In genomic region chr7:157837561-157837960, GRCh38 we compare ENCODE assay signal across 16 cellular contexts.
A peak's percentile ranks its signal among the peaks of the same experiment; 100 is the strongest.
DNase-seq lines count a peak whose midpoint lies in the region; ATAC-seq and TF ChIP-seq lines count a peak whose summit lies in the region.
"Had no signal": no experiment of that assay in that cellular context is flagged by ENCODE, and none has a peak within 500 bp of the region (broad histone marks: within the 10 kb centered on the region; RNA-seq: fewer than 3 reads in every experiment).

No MANE protein-coding gene starts in this region.

- H3K9me3 Mint-ChIP-seq in stimulated activated memory B cell treated with anti-CD40 and anti-IgM and Interleukin-4, amounts not matched to agents 10 μg/mL and 1 μg/mL and 100 μg/mL, for 72 hours, result peaks cover 3% of the 10 kb centered on the region
- H3K9me3 Mint-ChIP-seq: CD4-positive, alpha-beta memory T cell; H9 had no signal

- H3K27ac ChIP-seq in left ventricle myocardium inferior (replicated peaks), result no peak overlapping the region
- no peak overlapping the region for H3K27ac ChIP-seq in neuronal stem cell (replicated peaks; ENCODE audit: low read length)
- H3K27ac ChIP-seq: BLaER1 had no signal

- H4K8ac ChIP-seq in neuronal stem cell (ENCODE audit: low read depth, low read length), result no peak overlapping the region

- no peaks in the 10 kb centered on the region for H3K79me1 ChIP-seq in neuronal stem cell (ENCODE audit: low read depth, low read length)

- H3K4me2 ChIP-seq in neuronal stem cell (ENCODE audit: insufficient read depth, low read length, poor library complexity, severe bottlenecking), result no peak overlapping the region
- H3K4me2 ChIP-seq: BLaER1 had no signal

- H3K36me3 ChIP-seq in left ventricle myocardium inferior (no peaks in the 10 kb centered on the region), neuronal stem cell (replicated peaks in 1 of 2; ENCODE audit: control insufficient read depth in 2 of 2, insufficient read depth in 2 of 2, low read length in 2 of 2) (peaks cover 0 to 1% of the 10 kb centered on the region in 2 donors)
- H3K36me3 ChIP-seq: BLaER1 had no signal

- H3K4me1 Mint-ChIP-seq in stimulated activated memory B cell treated with anti-CD40 and anti-IgM and Interleukin-4, amounts not matched to agents 10 μg/mL and 1 μg/mL and 100 μg/mL, for 72 hours, result no peaks in the 10 kb centered on the region
- H3K4me1 Mint-ChIP-seq: CD14-positive monocyte; CD4-positive, alpha-beta memory T cell had no signal

- H3K4me1 ChIP-seq in left ventricle myocardium inferior (no peaks in the 10 kb centered on the region), neuronal stem cell (ENCODE audit: control insufficient read depth in 2 of 2, insufficient read depth in 1 of 2, low read depth in 1 of 2, low read length in 2 of 2) (peaks cover 32 to 33% of the 10 kb centered on the region in 2 donors)
- H3K4me1 ChIP-seq: BLaER1 had no signal

- no peak overlapping the region for H3K23ac ChIP-seq in neuronal stem cell (ENCODE audit: low read depth, low read length, poor library complexity)

- H2BK5ac ChIP-seq in neuronal stem cell (ENCODE audit: low read length), result peak overlapping the region; percentile 56

- H3K4ac ChIP-seq in neuronal stem cell (ENCODE audit: low read length), result peak overlapping the region; percentile 57

- peak overlapping the region; percentile 74 for H2AK5ac ChIP-seq in neuronal stem cell (ENCODE audit: low read depth, low read length)

- ATAC-seq in Right ventricle myocardium superior (ENCODE audit: poor library complexity), result no peak
- peak; percentile 39 for ATAC-seq in stimulated activated memory B cell treated with anti-CD40 and anti-IgM and Interleukin-4, amounts not matched to agents 10 μg/mL and 1 μg/mL and 100 μg/mL, for 72 hours

- H3K9me3 ChIP-seq in left ventricle myocardium inferior (replicated peaks), result no peaks in the 10 kb centered on the region
- H3K9me3 ChIP-seq in neuronal stem cell (replicated peaks in 1 of 2; ENCODE audit: control insufficient read depth in 2 of 2, insufficient read depth in 1 of 2, low read depth in 1 of 2, low read length in 2 of 2), result peaks cover 0 to 7% of the 10 kb centered on the region in 2 donors

- no peak for TF ChIP-seq CTCF in left ventricle myocardium inferior (IDR thresholded peaks at IDR 0.05; ENCODE audit: borderline replicate concordance)

- no peak overlapping the region for H3K14ac ChIP-seq in neuronal stem cell (ENCODE audit: low read length)

- no peaks in the 10 kb centered on the region for H3K27me3 Mint-ChIP-seq in stimulated activated memory B cell treated with anti-CD40 and anti-IgM and Interleukin-4, amounts not matched to agents 10 μg/mL and 1 μg/mL and 100 μg/mL, for 72 hours

- no peaks in the 10 kb centered on the region for H3K36me3 Mint-ChIP-seq in stimulated activated memory B cell treated with anti-CD40 and anti-IgM and Interleukin-4, amounts not matched to agents 10 μg/mL and 1 μg/mL and 100 μg/mL, for 72 hours
- H3K36me3 Mint-ChIP-seq: CD14-positive monocyte; CD4-positive, alpha-beta memory T cell had no signal

- H3K27ac Mint-ChIP-seq in stimulated activated memory B cell treated with anti-CD40 and anti-IgM and Interleukin-4, amounts not matched to agents 10 μg/mL and 1 μg/mL and 100 μg/mL, for 72 hours, result no peak overlapping the region
- H3K27ac Mint-ChIP-seq: CD14-positive monocyte; CD4-positive, alpha-beta memory T cell; H9 had no signal

- whole genome bisulfite sequencing in neuronal stem cell (ENCODE audit: extremely low coverage in 2 of 2, insufficient read length in 2 of 2, insufficient replicate concordance in 1 of 2), 2 donors, result no CpG with 5 or more reads among the region's 10 CpGs

- DNase-seq in Right ventricle myocardium superior (peak; percentile 17), left ventricle myocardium inferior (no peak), neuronal stem cell (ENCODE audit: low spot score) (no peak), NCI-H2196 (lab: John Stamatoyannopoulos, UW; ENCODE audit: unreplicated experiment) (no peak), pons (ENCODE audit: low spot score) (no peak), NCI-H1417 treated with DMSO at 0.1 percent for 48 hours (lab: John Stamatoyannopoulos, UW) (no peak)
- DNase-seq: 8988T; CD4-positive, alpha-beta memory T cell; DMS153; DMS79 treated with DMSO at 0.1 percent for 48 hours; GF-D8; GOT3; H9 had no signal

- no peak overlapping the region for H3K4me3 Mint-ChIP-seq in stimulated activated memory B cell treated with anti-CD40 and anti-IgM and Interleukin-4, amounts not matched to agents 10 μg/mL and 1 μg/mL and 100 μg/mL, for 72 hours
- H3K4me3 Mint-ChIP-seq: CD14-positive monocyte; CD4-positive, alpha-beta memory T cell; H9 had no signal

- H2BK120ac ChIP-seq in neuronal stem cell (ENCODE audit: low read depth, low read length), result no peak overlapping the region

- no peak overlapping the region for H2AFZ ChIP-seq in neuronal stem cell (ENCODE audit: low read length)

- H3K9ac ChIP-seq in neuronal stem cell (ENCODE audit: low read depth, low read length, poor library complexity), result peak overlapping the region; percentile 27
- H3K9ac ChIP-seq: BLaER1 had no signal

- peak overlapping the region; percentile 65 for H4K91ac ChIP-seq in neuronal stem cell (ENCODE audit: low read depth, low read length, poor library complexity)

- H2BK15ac ChIP-seq in neuronal stem cell (ENCODE audit: low read length), result peak overlapping the region; percentile 90

- no peak overlapping the region for H3K4me3 ChIP-seq in left ventricle myocardium inferior
- H3K4me3 ChIP-seq in neuronal stem cell (ENCODE audit: low read length in 2 of 2), result peak overlapping the region in 1 of 2 donors; percentile 47
- H3K4me3 ChIP-seq: BLaER1 had no signal

- H3K18ac ChIP-seq in neuronal stem cell (ENCODE audit: low read length), result peak overlapping the region; percentile 88

- intact Hi-C loops in Right ventricle myocardium superior (cut with DNase I), result no loop called here
- intact Hi-C loops in left ventricle myocardium inferior (cut with micrococcal nuclease), result no loop called here

- H3K27me3 ChIP-seq in left ventricle myocardium inferior (ENCODE audit: low read depth), result peaks cover 36% of the 10 kb centered on the region
- H3K27me3 ChIP-seq in neuronal stem cell (ENCODE audit: control insufficient read depth in 3 of 3, insufficient read depth in 3 of 3, low read depth in 1 of 3, low read length in 3 of 3), result no peaks in the 10 kb centered on the region
- H3K27me3 ChIP-seq: BLaER1 had no signal

- H2BK12ac ChIP-seq in neuronal stem cell (ENCODE audit: low read length), result peak overlapping the region; percentile 80
